In the genomic region with DNA sequence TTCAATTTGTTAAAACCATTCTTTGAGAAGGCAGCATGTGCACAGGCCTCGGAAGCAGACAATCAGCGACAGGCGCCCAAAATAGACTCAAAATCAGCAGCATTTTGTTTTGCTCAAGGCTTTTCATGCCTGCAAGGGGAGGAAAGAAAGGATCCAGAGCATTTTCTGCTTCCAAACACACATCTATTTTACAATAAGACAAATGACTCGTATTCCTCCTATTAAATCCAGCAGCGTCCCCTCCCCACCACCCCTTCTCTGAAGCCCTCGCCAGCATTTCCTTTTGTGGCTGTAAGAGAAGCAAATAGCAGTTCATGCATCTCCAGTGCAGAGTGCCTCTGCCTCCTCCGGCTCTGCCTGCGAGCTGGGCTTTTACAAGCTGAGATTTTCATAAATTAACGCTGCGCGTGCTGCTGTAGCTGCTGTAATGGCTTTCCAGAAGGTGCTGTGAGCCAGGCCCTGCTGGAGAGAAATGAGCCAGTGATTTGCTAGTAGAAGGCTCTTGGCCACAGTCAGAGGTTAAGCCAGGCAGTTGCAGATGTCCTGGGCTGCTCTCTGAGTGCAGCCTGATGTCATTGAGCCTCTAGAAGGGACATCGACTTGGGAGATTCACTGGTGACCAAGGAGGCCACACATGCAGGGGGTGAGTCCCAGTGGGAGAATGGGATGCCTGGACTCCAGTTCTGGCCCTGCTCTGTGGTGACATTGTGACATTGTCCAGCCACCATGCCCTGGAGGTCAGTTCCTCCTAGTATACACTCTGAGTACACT, we compare ENCODE assay signal across 8 cellular contexts.
A peak's percentile ranks its signal among the peaks of the same experiment; 100 is the strongest.
DNase-seq lines count a peak whose midpoint lies in the region; ATAC-seq and TF ChIP-seq lines count a peak whose summit lies in the region.

No MANE protein-coding gene starts in this region.

- H3K4ac ChIP-seq in neuronal stem cell (ENCODE audit: low read length), result no peak overlapping the region

- no peak overlapping the region for H2BK15ac ChIP-seq in neuronal stem cell (ENCODE audit: low read length)

- no peaks in the 10 kb centered on the region for H3K79me1 ChIP-seq in neuronal stem cell (ENCODE audit: low read depth, low read length)

- H3K27me3 ChIP-seq in A673 (replicated peaks; ENCODE audit: insufficient read depth, low read depth, low read length, poor library complexity) (no peaks in the 10 kb centered on the region), neuronal stem cell (ENCODE audit: control insufficient read depth in 3 of 3, insufficient read depth in 3 of 3, low read depth in 1 of 3, low read length in 3 of 3) (no peaks in the 10 kb centered on the region)

- H2BK5ac ChIP-seq in neuronal stem cell (ENCODE audit: low read length), result no peak overlapping the region

- POLR2A ChIA-PET in A673 (lab: Charles Lee; ENCODE audit: low non-redundant PET), result no interaction called here

- no peak overlapping the region for H3K27ac ChIP-seq in A673 (ENCODE audit: low read depth, low read length, poor library complexity, severe bottlenecking)
- H3K27ac ChIP-seq in neuronal stem cell (replicated peaks; ENCODE audit: low read length), result no peak overlapping the region

- H3K23ac ChIP-seq in neuronal stem cell (ENCODE audit: low read depth, low read length, poor library complexity), result no peak overlapping the region

- H3K9ac ChIP-seq in neuronal stem cell (ENCODE audit: low read depth, low read length, poor library complexity), result no peak overlapping the region

- no peak overlapping the region for H4K8ac ChIP-seq in neuronal stem cell (ENCODE audit: low read depth, low read length)

- CTCF ChIA-PET in A673 (lab: Charles Lee), result no interaction called here

- ATAC-seq in GM18517 (IDR thresholded peaks at IDR 0.05; ENCODE audit: unreplicated experiment) (no peak), HG03135 (IDR thresholded peaks at IDR 0.05; ENCODE audit: unreplicated experiment) (no peak)

- no peak overlapping the region for H4K91ac ChIP-seq in neuronal stem cell (ENCODE audit: low read depth, low read length, poor library complexity)

- H3K36me3 ChIP-seq in A673 (ENCODE audit: insufficient read depth, low read length, poor library complexity, severe bottlenecking), result no peaks in the 10 kb centered on the region
- no peaks in the 10 kb centered on the region for H3K36me3 ChIP-seq in neuronal stem cell (replicated peaks in 1 of 2; ENCODE audit: control insufficient read depth in 2 of 2, insufficient read depth in 2 of 2, low read length in 2 of 2)

- DNase-seq in A673 (ENCODE audit: low spot score), result peak; percentile 3
- DNase-seq in RPMI7951 (ENCODE audit: low read depth), result peak; percentile 56
- peak; percentile 53 to 77 for DNase-seq in foreskin fibroblast
- DNase-seq in neuronal stem cell (ENCODE audit: low spot score), result no peak
- no peak for DNase-seq in stimulated activated naive CD4-positive, alpha-beta T cell (lab: John Stamatoyannopoulos, UW)
- no peak for DNase-seq in stimulated activated CD4-positive, alpha-beta T cell treated with anti-CD3 and anti-CD28 coated beads, Interleukin-12 subunit alpha, Interleukin-12 subunit beta, amount 100 ng/mL, for 4 hours

- intact Hi-C loops in A673 (cut with micrococcal nuclease; ENCODE audit: unreplicated experiment), result no loop called here

- BruUV-seq in A673 (replicated peaks; lab: Mats Ljungman, UMichigan), result no TSS peak

- no peak overlapping the region for H3K4me2 ChIP-seq in neuronal stem cell (ENCODE audit: insufficient read depth, low read length, poor library complexity, severe bottlenecking)

- H2AFZ ChIP-seq in neuronal stem cell (ENCODE audit: low read length), result peak overlapping the region; percentile 93

- H3K18ac ChIP-seq in neuronal stem cell (ENCODE audit: low read length), result peak overlapping the region; percentile 23

- H2AK5ac ChIP-seq in neuronal stem cell (ENCODE audit: low read depth, low read length), result no peak overlapping the region

- H3K9me3 ChIP-seq in A673 (ENCODE audit: low read depth, low read length, poor library complexity, severe bottlenecking) (no peaks in the 10 kb centered on the region), neuronal stem cell (replicated peaks in 1 of 2; ENCODE audit: control insufficient read depth in 2 of 2, insufficient read depth in 1 of 2, low read depth in 1 of 2, low read length in 2 of 2) (no peaks in the 10 kb centered on the region)

- H3K4me1 ChIP-seq in A673 (ENCODE audit: insufficient read depth, low read length, poor library complexity, severe bottlenecking) (no peaks in the 10 kb centered on the region), neuronal stem cell (ENCODE audit: control insufficient read depth in 2 of 2, insufficient read depth in 1 of 2, low read depth in 1 of 2, low read length in 2 of 2) (peaks cover 12 to 21% of the 10 kb centered on the region in 2 donors)

- H3K4me3 ChIP-seq in A673 (ENCODE audit: low read depth, low read length, poor library complexity, severe bottlenecking), result no peak overlapping the region
- peak overlapping the region in 1 of 2 donors; percentile 2 for H3K4me3 ChIP-seq in foreskin fibroblast (ENCODE audit: low read depth in 1 of 2, low read length in 2 of 2)
- H3K4me3 ChIP-seq in neuronal stem cell (ENCODE audit: low read length in 2 of 2), result peak overlapping the region in 1 of 2 donors; percentile 25

- no peak overlapping the region for H2BK12ac ChIP-seq in neuronal stem cell (ENCODE audit: low read length)

- H3K14ac ChIP-seq in neuronal stem cell (ENCODE audit: low read length), result no peak overlapping the region

- no peak for TF ChIP-seq CTCF in A673 (conservative IDR thresholded peaks at IDR 0.05; ENCODE audit: low read depth, low read length)
- no peak for TF ChIP-seq CTCF in foreskin fibroblast (IDR thresholded peaks at IDR 0.05; ENCODE audit: low read depth, low read length)

- no peak overlapping the region for H2BK120ac ChIP-seq in neuronal stem cell (ENCODE audit: low read depth, low read length)

- WGBS in neuronal stem cell (ENCODE audit: extremely low coverage in 2 of 2, insufficient read length in 2 of 2, insufficient replicate concordance in 1 of 2), 2 donors, result no CpG with 5 or more reads among the region's 12 CpGs

Comparison
In these comparisons a context has a peak if more than half of its experiments do, and no peak if none do; other contexts are left out.
1. DNase-seq: peak in A673 (single experiment), RPMI7951 (single experiment) and foreskin fibroblast (2 of 2); none in neuronal stem cell (single experiment), stimulated activated naive CD4-positive, alpha-beta T cell (0 of 6) and stimulated activated CD4-positive, alpha-beta T cell treated with anti-CD3 and anti-CD28 coated beads, Interleukin-12 subunit alpha, Interleukin-12 subunit beta, amount 100 ng/mL, for 4 hours (single experiment).